Comparison of ENCODE assay signal across 22 cellular contexts in the genomic region with DNA sequence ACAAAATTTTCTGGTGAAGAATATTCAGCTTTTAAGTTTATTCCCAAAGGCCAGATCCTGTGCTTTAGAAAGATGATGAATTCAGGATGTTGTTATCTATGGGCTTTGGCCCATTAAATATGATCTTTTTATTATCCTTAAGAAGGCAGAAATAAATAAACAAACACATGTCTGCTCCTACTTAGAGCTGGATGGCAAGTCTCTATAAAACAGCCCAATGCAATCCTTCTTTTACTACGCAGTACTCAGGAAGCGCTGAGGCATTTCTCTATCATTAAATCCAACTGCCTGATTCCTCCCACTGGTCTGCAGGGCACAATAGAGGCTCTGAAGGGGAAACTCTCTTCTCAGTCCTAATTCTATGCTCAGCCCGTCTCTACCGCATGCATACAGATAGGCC.
DNase-seq lines count a peak whose midpoint lies in the region; ATAC-seq and TF ChIP-seq lines count a peak whose summit lies in the region.
"Had no signal": no experiment of that assay in that cellular context is flagged by ENCODE, and none has a peak within 500 bp of the region (broad histone marks: within the 10 kb centered on the region; RNA-seq: fewer than 3 reads in every experiment).

No MANE protein-coding gene starts in this region.

- H3K4me2 ChIP-seq in neural progenitor cell: no peak overlapping the region
- H3K4me2 ChIP-seq: A549, BLaER1 had no signal

- H3K79me2 ChIP-seq in neural progenitor cell (ENCODE audit: low read depth): no peaks in the 10 kb centered on the region

- POLR2A ChIA-PET in BJ (lab: Charles Lee): no interaction called here
- POLR2A ChIA-PET in HEK293 (lab: Yijun Ruan, JAX): no interaction called here

- no peaks in the 10 kb centered on the region for H3K4me1 Mint-ChIP-seq in neural progenitor cell
- H3K4me1 Mint-ChIP-seq: CD14-positive monocyte; CD4-positive, alpha-beta memory T cell had no signal

- H3K9me3 Mint-ChIP-seq in neural progenitor cell: no peaks in the 10 kb centered on the region
- H3K9me3 Mint-ChIP-seq: CD14-positive monocyte, HFFc6 had no signal

- H3K27ac ChIP-seq in HEK293 (ENCODE audit: extremely low read depth, low read depth, low read length): peak overlapping the region; percentile 27; the same call in 1 of the 2 replicates
- H3K27ac ChIP-seq in neural progenitor cell: no peak overlapping the region
- no peak overlapping the region for H3K27ac ChIP-seq in coronary artery
- H3K27ac ChIP-seq: 22Rv1, A549, BLaER1, GM23248 had no signal

- TF ChIP-seq CTCF in BJ (IDR thresholded peaks at IDR 0.05; ENCODE audit: insufficient read depth, low read depth, low read length) (no peak), HEK293 (tag by site-specific recombination; IDR thresholded peaks at IDR 0.05) (no peak), neural progenitor cell (IDR thresholded peaks at IDR 0.05) (no peak), coronary artery (IDR thresholded peaks at IDR 0.05) (no peak)

- no peaks in the 10 kb centered on the region for H3K36me3 Mint-ChIP-seq in neural progenitor cell
- H3K36me3 Mint-ChIP-seq: CD14-positive monocyte; CD4-positive, alpha-beta memory T cell had no signal

- H3K36me3 ChIP-seq in BJ (ENCODE audit: control insufficient read depth, insufficient read depth, low read length): no peaks in the 10 kb centered on the region
- H3K36me3 ChIP-seq in HEK293 (ENCODE audit: control insufficient read depth in 2 of 2, insufficient read depth in 1 of 2, low read length in 2 of 2): no peaks in the 10 kb centered on the region
- no peaks in the 10 kb centered on the region for H3K36me3 ChIP-seq in neural progenitor cell
- H3K36me3 ChIP-seq: BLaER1, HAP-1 had no signal

- no peaks in the 10 kb centered on the region for H3F3A ChIP-seq in neural progenitor cell (ENCODE audit: low read depth)

- no peak overlapping the region for H2AFZ ChIP-seq in neural progenitor cell (replicated peaks)
- H2AFZ ChIP-seq: GM23248 had no signal

- no peaks in the 10 kb centered on the region for H4K20me1 ChIP-seq in neural progenitor cell (ENCODE audit: low read depth)
- H4K20me1 ChIP-seq: BLaER1 had no signal

- H3K9me3 ChIP-seq in HEK293 (ENCODE audit: control insufficient read depth, insufficient read depth, low read depth, low read length) (no peaks in the 10 kb centered on the region), neural progenitor cell (ENCODE audit: low read depth) (no peaks in the 10 kb centered on the region)
- H3K9me3 ChIP-seq: A549, BLaER1, HAP-1 had no signal

- no peak overlapping the region for H3K27ac Mint-ChIP-seq in neural progenitor cell
- H3K27ac Mint-ChIP-seq: CD14-positive monocyte; CD4-positive, alpha-beta memory T cell; HFFc6 had no signal

- no peak overlapping the region for H3K9ac ChIP-seq in neural progenitor cell
- H3K9ac ChIP-seq: BLaER1, GM23248 had no signal

- H3K27me3 ChIP-seq in BJ (ENCODE audit: control insufficient read depth, insufficient read depth, low read length) (no peaks in the 10 kb centered on the region), neural progenitor cell (no peaks in the 10 kb centered on the region)
- H3K27me3 ChIP-seq: BLaER1 had no signal

- CTCF ChIA-PET in BJ (lab: Yijun Ruan, JAX): no interaction called here
- CTCF ChIA-PET in HEK293 (lab: Yijun Ruan, JAX): no interaction called here

- peak; percentile 12 for DNase-seq in BJ (ENCODE audit: low read depth)
- DNase-seq in left kidney (ENCODE audit: low read depth, low spot score): peak; percentile 47
- peak; percentile 27 for DNase-seq in neural progenitor cell (ENCODE audit: low spot score)
- DNase-seq in coronary artery (ENCODE audit: low spot score): no peak
- DNase-seq: AML-193; Calu3; CD4-positive, alpha-beta memory T cell; DMS 273 treated with DMSO at 0.1 percent for 48 hours; DMS53; GF-D8; GM23248; HFFc6; IMR-90 had no signal

- ATAC-seq in GM18502 (IDR thresholded peaks at IDR 0.05; ENCODE audit: poor library complexity, unreplicated experiment) (no peak), GM18907 (IDR thresholded peaks at IDR 0.05; ENCODE audit: unreplicated experiment) (no peak)
- ATAC-seq: A549 had no signal

- peaks cover 7% of the 10 kb centered on the region for H3K4me1 ChIP-seq in HEK293 (ENCODE audit: control insufficient read depth, insufficient read depth, low read length)
- H3K4me1 ChIP-seq in neural progenitor cell: peaks cover 13% of the 10 kb centered on the region
- H3K4me1 ChIP-seq: A549, BLaER1, HAP-1 had no signal

- H3K4me3 Mint-ChIP-seq in neural progenitor cell: no peak overlapping the region
- H3K4me3 Mint-ChIP-seq: CD14-positive monocyte; CD4-positive, alpha-beta memory T cell; HFFc6 had no signal

- peaks cover 2% of the 10 kb centered on the region for H3K27me3 Mint-ChIP-seq in neural progenitor cell (ENCODE audit: insufficient read depth, low read depth)

- no peak overlapping the region for H3K4me3 ChIP-seq in BJ (ENCODE audit: low read depth, low read length)
- no peak overlapping the region for H3K4me3 ChIP-seq in HEK293 (ENCODE audit: low read depth, low read length)
- H3K4me3 ChIP-seq in neural progenitor cell: no peak overlapping the region
- no peak overlapping the region for H3K4me3 ChIP-seq in coronary artery
- H3K4me3 ChIP-seq: A549, BLaER1, GM23248, HAP-1, K562 had no signal

TF ChIP-seq in HEK293, 187 proteins besides CTCF, POLR2A, EP300 and RAD21:
- no peak for TF ChIP-seq ZNF2 (tag by site-specific recombination; IDR thresholded peaks at IDR 0.05)
- peak; percentile 47; the same call in 1 of the 2 replicates for TF ChIP-seq OSR2 (tag by site-specific recombination; IDR thresholded peaks at IDR 0.05)
- TF ChIP-seq ZBTB17 (tag by site-specific recombination; IDR thresholded peaks at IDR 0.05): peak; percentile 45; the same call in 1 of the 2 replicates
- TF ChIP-seq SALL2 (tag by site-specific recombination; IDR thresholded peaks at IDR 0.05; ENCODE audit: borderline replicate concordance): no peak
- no peak for TF ChIP-seq ZNF585B (tag by site-specific recombination; IDR thresholded peaks at IDR 0.05)
- no peak for TF ChIP-seq ZNF561 (tag by site-specific recombination; IDR thresholded peaks at IDR 0.05; ENCODE audit: borderline replicate concordance)
- 0 out of 2 replicates have a peak, but pooled peaks have one; percentile 43 for TF ChIP-seq ZNF596 (tag by site-specific recombination; IDR thresholded peaks at IDR 0.05)
- peak; percentile 40; the same call in 1 of the 2 replicates for TF ChIP-seq FEZF1 (tag by site-specific recombination; IDR thresholded peaks at IDR 0.05)
- TF ChIP-seq, protein P1, sequence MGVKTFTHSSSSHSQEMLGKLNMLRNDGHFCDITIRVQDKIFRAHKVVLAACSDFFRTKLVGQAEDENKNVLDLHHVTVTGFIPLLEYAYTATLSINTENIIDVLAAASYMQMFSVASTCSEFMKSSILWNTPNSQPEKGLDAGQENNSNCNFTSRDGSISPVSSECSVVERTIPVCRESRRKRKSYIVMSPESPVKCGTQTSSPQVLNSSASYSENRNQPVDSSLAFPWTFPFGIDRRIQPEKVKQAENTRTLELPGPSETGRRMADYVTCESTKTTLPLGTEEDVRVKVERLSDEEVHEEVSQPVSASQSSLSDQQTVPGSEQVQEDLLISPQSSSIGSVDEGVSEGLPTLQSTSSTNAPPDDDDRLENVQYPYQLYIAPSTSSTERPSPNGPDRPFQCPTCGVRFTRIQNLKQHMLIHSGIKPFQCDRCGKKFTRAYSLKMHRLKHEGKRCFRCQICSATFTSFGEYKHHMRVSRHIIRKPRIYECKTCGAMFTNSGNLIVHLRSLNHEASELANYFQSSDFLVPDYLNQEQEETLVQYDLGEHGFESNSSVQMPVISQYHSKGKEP (tag by site-specific recombination; IDR thresholded peaks at IDR 0.05): peak; percentile 58
- no peak for TF ChIP-seq ZNF830 (tag by site-specific recombination; IDR thresholded peaks at IDR 0.05; ENCODE audit: low read depth)
- TF ChIP-seq ZBTB8A (tag by site-specific recombination; IDR thresholded peaks at IDR 0.05): no peak
- TF ChIP-seq, protein P2, sequence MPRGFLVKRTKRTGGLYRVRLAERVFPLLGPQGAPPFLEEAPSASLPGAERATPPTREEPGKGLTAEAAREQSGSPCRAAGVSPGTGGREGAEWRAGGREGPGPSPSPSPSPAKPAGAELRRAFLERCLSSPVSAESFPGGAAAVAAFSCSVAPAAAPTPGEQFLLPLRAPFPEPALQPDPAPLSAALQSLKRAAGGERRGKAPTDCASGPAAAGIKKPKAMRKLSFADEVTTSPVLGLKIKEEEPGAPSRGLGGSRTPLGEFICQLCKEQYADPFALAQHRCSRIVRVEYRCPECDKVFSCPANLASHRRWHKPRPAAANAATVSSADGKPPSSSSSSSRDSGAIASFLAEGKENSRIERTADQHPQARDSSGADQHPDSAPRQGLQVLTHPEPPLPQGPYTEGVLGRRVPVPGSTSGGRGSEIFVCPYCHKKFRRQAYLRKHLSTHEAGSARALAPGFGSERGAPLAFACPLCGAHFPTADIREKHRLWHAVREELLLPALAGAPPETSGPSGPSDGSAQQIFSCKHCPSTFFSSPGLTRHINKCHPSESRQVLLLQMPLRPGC (tag by site-specific recombination; IDR thresholded peaks at IDR 0.05): no peak
- peak; percentile 47; the same call in 1 of the 2 replicates for TF ChIP-seq ZNF843 (tag by site-specific recombination; IDR thresholded peaks at IDR 0.05)
TF ChIP-seq in HEK293: peak in this region for 6.
